16 cellular contexts compared by ENCODE assay signal in genomic region chr12:7609480-7609879, GRCh38. TPM values are rescaled to one million over a fixed set of nuclear protein-coding genes. Genes with fewer than 3 reads are reported as not detected.
A peak's percentile ranks its signal among the peaks of the same experiment; 100 is the strongest.
DNase-seq lines count a peak whose midpoint lies in the region; ATAC-seq and TF ChIP-seq lines count a peak whose summit lies in the region.
"Had no signal": no experiment of that assay in that cellular context is flagged by ENCODE, and none has a peak within 500 bp of the region (broad histone marks: within the 10 kb centered on the region; RNA-seq: fewer than 3 reads in every experiment).

No MANE protein-coding gene starts in this region.

- H3K27me3 ChIP-seq in ACC112 (ENCODE audit: insufficient read depth, low read length), result peaks cover 18% of the 10 kb centered on the region
- H3K27me3 ChIP-seq in GM06990 (replicated peaks; ENCODE audit: control insufficient read depth, insufficient read depth, low read length), result no peaks in the 10 kb centered on the region; the same call in 1 of the 2 replicates
- H3K27me3 ChIP-seq in thyroid gland, result no peaks in the 10 kb centered on the region
- H3K27me3 ChIP-seq: vagina had no signal

- H3K36me3 ChIP-seq in ACC112 (ENCODE audit: insufficient read depth, low read length) (no peaks in the 10 kb centered on the region), GM06990 (ENCODE audit: control insufficient read depth, insufficient read depth, low read length) (no peaks in the 10 kb centered on the region), thyroid gland (no peaks in the 10 kb centered on the region)
- H3K36me3 ChIP-seq: HAP-1, vagina had no signal

- H3K36me3 Mint-ChIP-seq in T-helper 2 cell treated with Interferon-gamma antibody and Interleukin-4, amounts not matched to agents 5 μg/mL and 100 μg/mL, for 36 hours (ENCODE audit: low read depth), result no peaks in the 10 kb centered on the region
- H3K36me3 Mint-ChIP-seq: CD4-positive, CD25-positive, alpha-beta regulatory T cell had no signal

- 71 to 80% methylated on average over 1 of the region's 1 CpG for WGBS in thyroid gland, 2 donors

- H3K4me1 Mint-ChIP-seq in T-helper 2 cell treated with Interferon-gamma antibody and Interleukin-4, amounts not matched to agents 5 μg/mL and 100 μg/mL, for 36 hours (ENCODE audit: low read depth), result peaks cover 16% of the 10 kb centered on the region

- no peaks in the 10 kb centered on the region for H3K9me3 Mint-ChIP-seq in T-helper 2 cell treated with Interferon-gamma antibody and Interleukin-4, amounts not matched to agents 5 μg/mL and 100 μg/mL, for 36 hours
- H3K9me3 Mint-ChIP-seq: activated B cell treated with CpG ODN at 0.5 μM for 24 hours had no signal

- DNase-seq in GM06990 (ENCODE audit: extremely low read depth, insufficient read length) (no peak), fibroblast of mammary gland (ENCODE audit: low read depth) (peak; percentile 63), thyroid gland (no peak), SHP77 (lab: John Stamatoyannopoulos, UW) (no peak), NCI-H82 (lab: John Stamatoyannopoulos, UW) (no peak)
- DNase-seq in T-helper 2 cell treated with Interferon-gamma antibody and Interleukin-4, amounts not matched to agents 5 μg/mL and 100 μg/mL, for 36 hours (ENCODE audit: low spot score), result no peak
- DNase-seq: activated B cell treated with CpG ODN at 0.5 μM for 24 hours; CD4-positive, CD25-positive, alpha-beta regulatory T cell; Karpas-422; NCI-H345; SHP77 treated with DMSO at 0.1 percent for 48 hours had no signal

- TF ChIP-seq POLR2A in thyroid gland (IDR thresholded peaks at IDR 0.05), result no peak

- peaks cover 8% of the 10 kb centered on the region for H3K4me1 ChIP-seq in ACC112 (ENCODE audit: control insufficient read depth, insufficient read depth, low read length, unreplicated experiment)
- H3K4me1 ChIP-seq in thyroid gland, result no peaks in the 10 kb centered on the region
- H3K4me1 ChIP-seq: HAP-1, vagina had no signal

- H3K27me3 Mint-ChIP-seq in T-helper 2 cell treated with Interferon-gamma antibody and Interleukin-4, amounts not matched to agents 5 μg/mL and 100 μg/mL, for 36 hours (ENCODE audit: low read depth), result peaks cover 19% of the 10 kb centered on the region

- H3K4me3 ChIP-seq in ACC112 (ENCODE audit: low read depth, low read length) (peak overlapping the region; percentile 63), GM06990 (replicated peaks; ENCODE audit: low read depth, low read length) (peak overlapping the region; percentile 20; the same call in 1 of the 2 replicates), fibroblast of mammary gland (ENCODE audit: control insufficient read depth, low read depth, low read length) (no peak overlapping the region), thyroid gland (replicated peaks in 1 of 3) (no peak overlapping the region)
- H3K4me3 ChIP-seq: HAP-1, vagina had no signal

- peak overlapping the region; percentile 67 for H3K27ac Mint-ChIP-seq in T-helper 2 cell treated with Interferon-gamma antibody and Interleukin-4, amounts not matched to agents 5 μg/mL and 100 μg/mL, for 36 hours
- H3K27ac Mint-ChIP-seq: activated B cell treated with CpG ODN at 0.5 μM for 24 hours; CD4-positive, CD25-positive, alpha-beta regulatory T cell had no signal

- H3K9me3 ChIP-seq in thyroid gland, result no peaks in the 10 kb centered on the region
- H3K9me3 ChIP-seq: HAP-1, vagina had no signal

- H3K4me3 Mint-ChIP-seq in T-helper 2 cell treated with Interferon-gamma antibody and Interleukin-4, amounts not matched to agents 5 μg/mL and 100 μg/mL, for 36 hours, result peak overlapping the region; percentile 73
- H3K4me3 Mint-ChIP-seq: activated B cell treated with CpG ODN at 0.5 μM for 24 hours; CD4-positive, CD25-positive, alpha-beta regulatory T cell had no signal

- peak overlapping the region; percentile 98 for H2AFZ ChIP-seq in ACC112 (ENCODE audit: low read length, unreplicated experiment)

- TF ChIP-seq CTCF in GM06990 (IDR thresholded peaks at IDR 0.05; ENCODE audit: insufficient read depth, low read length, poor library complexity, severe bottlenecking) (no peak), fibroblast of mammary gland (conservative IDR thresholded peaks at IDR 0.05; ENCODE audit: control insufficient read depth, insufficient read depth, low read depth, low read length) (no peak), thyroid gland (IDR thresholded peaks at IDR 0.05) (no peak)

- no peaks in the 10 kb centered on the region for H3K79me2 ChIP-seq in ACC112 (ENCODE audit: control insufficient read depth, insufficient read depth, low read length, unreplicated experiment)

- intact Hi-C loops in thyroid gland (cut with DNase I), result no loop called here

- ATAC-seq in GM21381 (IDR thresholded peaks at IDR 0.05; ENCODE audit: unreplicated experiment), result no peak

- H3K27ac ChIP-seq in ACC112 (ENCODE audit: low read depth, low read length), result peak overlapping the region; percentile 45
- no peak overlapping the region for H3K27ac ChIP-seq in thyroid gland
- H3K27ac ChIP-seq: vagina had no signal

RNA-seq across cellular contexts. Expression of gene APOBEC1, which starts 56.2 kb away (rescaled TPM):
- total RNA-seq in thyroid gland, result not detected
- total RNA-seq: activated B cell treated with CpG ODN at 0.5 μM for 24 hours; CD4-positive, CD25-positive, alpha-beta regulatory T cell; renal cortical epithelial cell; vagina had no signal

Comparison
In these comparisons a context has a peak if more than half of its experiments do, and no peak if none do; other contexts are left out.
1. H3K4me3 ChIP-seq: peak in ACC112 (single experiment) and GM06990 (single experiment); none in fibroblast of mammary gland (single experiment) and thyroid gland (0 of 3).